ENCODE assay signal across 2 cellular contexts in the genomic region with DNA sequence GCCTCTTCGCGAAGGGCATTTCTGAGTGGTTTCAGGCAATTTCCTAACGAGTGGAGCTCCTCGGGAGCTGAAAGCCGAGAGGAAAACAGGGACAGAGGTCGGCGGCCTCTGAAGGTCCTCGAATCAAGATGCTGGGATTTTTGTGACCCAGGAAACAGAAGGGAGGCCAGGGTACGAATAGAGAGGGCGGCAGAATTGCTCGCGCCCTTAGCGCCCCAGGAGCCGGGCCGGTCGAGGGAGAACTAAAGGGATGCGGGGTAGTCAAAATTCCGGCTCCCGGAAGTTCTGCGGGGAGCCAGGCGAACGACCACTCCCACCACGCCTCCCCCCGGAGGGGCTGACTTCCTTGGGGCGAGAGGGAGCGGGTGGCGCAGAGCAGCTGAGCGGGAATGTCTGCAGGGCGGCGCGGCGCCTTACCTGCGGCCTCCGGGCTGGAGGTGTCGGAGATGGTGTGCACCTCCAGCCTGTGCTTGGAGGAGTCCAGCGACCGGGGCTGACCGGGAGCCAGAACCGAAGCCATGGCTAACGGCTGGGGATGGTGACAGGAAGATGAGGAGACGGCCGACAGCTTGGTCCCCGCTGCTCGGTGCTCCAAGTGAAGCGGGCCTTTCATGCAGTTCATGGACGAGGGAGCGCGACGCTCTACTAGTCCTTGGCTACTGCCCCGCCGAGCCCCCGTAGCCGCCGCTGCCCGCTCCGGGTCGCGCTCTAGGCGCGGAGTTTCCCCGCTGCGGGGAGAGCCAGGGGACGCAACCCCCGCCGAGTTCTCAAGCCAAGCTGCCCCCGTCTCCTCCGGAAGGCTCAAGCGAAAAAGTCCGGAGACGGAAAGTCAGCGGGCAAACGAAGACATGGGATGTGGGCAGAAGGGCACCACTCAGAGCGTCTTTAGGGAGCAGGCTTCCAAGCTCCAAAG.
TF ChIP-seq lines count a peak whose summit lies in the region.

No MANE protein-coding gene starts in this region.

TF ChIP-seq in liver, 16 proteins besides CTCF, POLR2A, EP300 and RAD21:
- TF ChIP-seq NR2F2 (IDR thresholded peaks at IDR 0.05) (no peak), YY1 (IDR thresholded peaks at IDR 0.05) (no peak), FOXA1 (IDR thresholded peaks at IDR 0.05) (no peak), ZBTB33 (IDR thresholded peaks at IDR 0.05) (no peak), SP1 (IDR thresholded peaks at IDR 0.05) (no peak), REST (IDR thresholded peaks at IDR 0.05) (no peak), EGR1 (IDR thresholded peaks at IDR 0.05; ENCODE audit: low read depth in 2 of 2) (no peak), FOXA2 (IDR thresholded peaks at IDR 0.05) (no peak), GABPA (IDR thresholded peaks at IDR 0.05 in 1 of 2, conservative IDR thresholded peaks at IDR 0.05 in 1 of 2) (no peak), ATF3 (IDR thresholded peaks at IDR 0.05) (no peak), HNF4A (conservative IDR thresholded peaks at IDR 0.05) (no peak), HNF4G (IDR thresholded peaks at IDR 0.05) (no peak), RXRA (IDR thresholded peaks at IDR 0.05) (no peak), TAF1 (conservative IDR thresholded peaks at IDR 0.05) (no peak), JUND (IDR thresholded peaks at IDR 0.05) (no peak)
- TF ChIP-seq, protein P1, sequence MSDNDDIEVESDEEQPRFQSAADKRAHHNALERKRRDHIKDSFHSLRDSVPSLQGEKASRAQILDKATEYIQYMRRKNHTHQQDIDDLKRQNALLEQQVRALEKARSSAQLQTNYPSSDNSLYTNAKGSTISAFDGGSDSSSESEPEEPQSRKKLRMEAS (IDR thresholded peaks at IDR 0.05): no peak

TF ChIP-seq in HepG2, 621 proteins besides CTCF, POLR2A, EP300 and RAD21 (continued from another document):
- TF ChIP-seq, protein P2, sequence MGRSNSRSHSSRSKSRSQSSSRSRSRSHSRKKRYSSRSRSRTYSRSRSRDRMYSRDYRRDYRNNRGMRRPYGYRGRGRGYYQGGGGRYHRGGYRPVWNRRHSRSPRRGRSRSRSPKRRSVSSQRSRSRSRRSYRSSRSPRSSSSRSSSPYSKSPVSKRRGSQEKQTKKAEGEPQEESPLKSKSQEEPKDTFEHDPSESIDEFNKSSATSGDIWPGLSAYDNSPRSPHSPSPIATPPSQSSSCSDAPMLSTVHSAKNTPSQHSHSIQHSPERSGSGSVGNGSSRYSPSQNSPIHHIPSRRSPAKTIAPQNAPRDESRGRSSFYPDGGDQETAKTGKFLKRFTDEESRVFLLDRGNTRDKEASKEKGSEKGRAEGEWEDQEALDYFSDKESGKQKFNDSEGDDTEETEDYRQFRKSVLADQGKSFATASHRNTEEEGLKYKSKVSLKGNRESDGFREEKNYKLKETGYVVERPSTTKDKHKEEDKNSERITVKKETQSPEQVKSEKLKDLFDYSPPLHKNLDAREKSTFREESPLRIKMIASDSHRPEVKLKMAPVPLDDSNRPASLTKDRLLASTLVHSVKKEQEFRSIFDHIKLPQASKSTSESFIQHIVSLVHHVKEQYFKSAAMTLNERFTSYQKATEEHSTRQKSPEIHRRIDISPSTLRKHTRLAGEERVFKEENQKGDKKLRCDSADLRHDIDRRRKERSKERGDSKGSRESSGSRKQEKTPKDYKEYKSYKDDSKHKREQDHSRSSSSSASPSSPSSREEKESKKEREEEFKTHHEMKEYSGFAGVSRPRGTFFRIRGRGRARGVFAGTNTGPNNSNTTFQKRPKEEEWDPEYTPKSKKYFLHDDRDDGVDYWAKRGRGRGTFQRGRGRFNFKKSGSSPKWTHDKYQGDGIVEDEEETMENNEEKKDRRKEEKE (IDR thresholded peaks at IDR 0.05): no peak
- TF ChIP-seq ZNF253 (CRISPR knock-in tag; IDR thresholded peaks at IDR 0.05; ENCODE audit: borderline replicate concordance) (no peak), ZNF136 (CRISPR knock-in tag; IDR thresholded peaks at IDR 0.05; ENCODE audit: low read depth) (no peak), NFE2L2 (IDR thresholded peaks at IDR 0.05; ENCODE audit: low read length) (no peak), FOXA1 (IDR thresholded peaks at IDR 0.05) (no peak), FOXA1 (CRISPR knock-in tag; IDR thresholded peaks at IDR 0.05) (no peak), NRL (CRISPR knock-in tag; IDR thresholded peaks at IDR 0.05; ENCODE audit: borderline replicate concordance) (no peak), HMG20A (CRISPR knock-in tag; IDR thresholded peaks at IDR 0.05; ENCODE audit: borderline replicate concordance) (no peak), ETV6 (CRISPR knock-in tag; conservative IDR thresholded peaks at IDR 0.05) (no peak), ZKSCAN5 (CRISPR knock-in tag; IDR thresholded peaks at IDR 0.05) (no peak), ZNF572 (CRISPR knock-in tag; IDR thresholded peaks at IDR 0.05) (no peak), STAG1 (CRISPR knock-in tag; IDR thresholded peaks at IDR 0.05) (no peak), MTF2 (CRISPR knock-in tag; IDR thresholded peaks at IDR 0.05; ENCODE audit: borderline replicate concordance) (no peak), ZNF24 (IDR thresholded peaks at IDR 0.05) (no peak), HDAC6 (IDR thresholded peaks at IDR 0.05; ENCODE audit: low read depth, low read length) (no peak)
- TF ChIP-seq, protein P3, sequence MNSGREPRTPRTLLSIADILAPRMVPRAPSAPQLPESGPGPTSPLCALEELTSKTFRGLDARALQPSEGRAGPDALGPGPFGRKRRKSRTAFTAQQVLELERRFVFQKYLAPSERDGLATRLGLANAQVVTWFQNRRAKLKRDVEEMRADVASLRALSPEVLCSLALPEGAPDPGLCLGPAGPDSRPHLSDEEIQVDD (CRISPR knock-in tag; IDR thresholded peaks at IDR 0.05; ENCODE audit: borderline replicate concordance): no peak
- TF ChIP-seq, protein P4, sequence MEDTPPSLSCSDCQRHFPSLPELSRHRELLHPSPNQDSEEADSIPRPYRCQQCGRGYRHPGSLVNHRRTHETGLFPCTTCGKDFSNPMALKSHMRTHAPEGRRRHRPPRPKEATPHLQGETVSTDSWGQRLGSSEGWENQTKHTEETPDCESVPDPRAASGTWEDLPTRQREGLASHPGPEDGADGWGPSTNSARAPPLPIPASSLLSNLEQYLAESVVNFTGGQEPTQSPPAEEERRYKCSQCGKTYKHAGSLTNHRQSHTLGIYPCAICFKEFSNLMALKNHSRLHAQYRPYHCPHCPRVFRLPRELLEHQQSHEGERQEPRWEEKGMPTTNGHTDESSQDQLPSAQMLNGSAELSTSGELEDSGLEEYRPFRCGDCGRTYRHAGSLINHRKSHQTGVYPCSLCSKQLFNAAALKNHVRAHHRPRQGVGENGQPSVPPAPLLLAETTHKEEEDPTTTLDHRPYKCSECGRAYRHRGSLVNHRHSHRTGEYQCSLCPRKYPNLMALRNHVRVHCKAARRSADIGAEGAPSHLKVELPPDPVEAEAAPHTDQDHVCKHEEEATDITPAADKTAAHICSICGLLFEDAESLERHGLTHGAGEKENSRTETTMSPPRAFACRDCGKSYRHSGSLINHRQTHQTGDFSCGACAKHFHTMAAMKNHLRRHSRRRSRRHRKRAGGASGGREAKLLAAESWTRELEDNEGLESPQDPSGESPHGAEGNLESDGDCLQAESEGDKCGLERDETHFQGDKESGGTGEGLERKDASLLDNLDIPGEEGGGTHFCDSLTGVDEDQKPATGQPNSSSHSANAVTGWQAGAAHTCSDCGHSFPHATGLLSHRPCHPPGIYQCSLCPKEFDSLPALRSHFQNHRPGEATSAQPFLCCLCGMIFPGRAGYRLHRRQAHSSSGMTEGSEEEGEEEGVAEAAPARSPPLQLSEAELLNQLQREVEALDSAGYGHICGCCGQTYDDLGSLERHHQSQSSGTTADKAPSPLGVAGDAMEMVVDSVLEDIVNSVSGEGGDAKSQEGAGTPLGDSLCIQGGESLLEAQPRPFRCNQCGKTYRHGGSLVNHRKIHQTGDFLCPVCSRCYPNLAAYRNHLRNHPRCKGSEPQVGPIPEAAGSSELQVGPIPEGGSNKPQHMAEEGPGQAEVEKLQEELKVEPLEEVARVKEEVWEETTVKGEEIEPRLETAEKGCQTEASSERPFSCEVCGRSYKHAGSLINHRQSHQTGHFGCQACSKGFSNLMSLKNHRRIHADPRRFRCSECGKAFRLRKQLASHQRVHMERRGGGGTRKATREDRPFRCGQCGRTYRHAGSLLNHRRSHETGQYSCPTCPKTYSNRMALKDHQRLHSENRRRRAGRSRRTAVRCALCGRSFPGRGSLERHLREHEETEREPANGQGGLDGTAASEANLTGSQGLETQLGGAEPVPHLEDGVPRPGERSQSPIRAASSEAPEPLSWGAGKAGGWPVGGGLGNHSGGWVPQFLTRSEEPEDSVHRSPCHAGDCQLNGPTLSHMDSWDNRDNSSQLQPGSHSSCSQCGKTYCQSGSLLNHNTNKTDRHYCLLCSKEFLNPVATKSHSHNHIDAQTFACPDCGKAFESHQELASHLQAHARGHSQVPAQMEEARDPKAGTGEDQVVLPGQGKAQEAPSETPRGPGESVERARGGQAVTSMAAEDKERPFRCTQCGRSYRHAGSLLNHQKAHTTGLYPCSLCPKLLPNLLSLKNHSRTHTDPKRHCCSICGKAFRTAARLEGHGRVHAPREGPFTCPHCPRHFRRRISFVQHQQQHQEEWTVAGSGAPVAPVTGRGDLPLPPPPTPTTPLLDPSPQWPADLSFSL (CRISPR knock-in tag; IDR thresholded peaks at IDR 0.05): no peak
- TF ChIP-seq, protein P5, sequence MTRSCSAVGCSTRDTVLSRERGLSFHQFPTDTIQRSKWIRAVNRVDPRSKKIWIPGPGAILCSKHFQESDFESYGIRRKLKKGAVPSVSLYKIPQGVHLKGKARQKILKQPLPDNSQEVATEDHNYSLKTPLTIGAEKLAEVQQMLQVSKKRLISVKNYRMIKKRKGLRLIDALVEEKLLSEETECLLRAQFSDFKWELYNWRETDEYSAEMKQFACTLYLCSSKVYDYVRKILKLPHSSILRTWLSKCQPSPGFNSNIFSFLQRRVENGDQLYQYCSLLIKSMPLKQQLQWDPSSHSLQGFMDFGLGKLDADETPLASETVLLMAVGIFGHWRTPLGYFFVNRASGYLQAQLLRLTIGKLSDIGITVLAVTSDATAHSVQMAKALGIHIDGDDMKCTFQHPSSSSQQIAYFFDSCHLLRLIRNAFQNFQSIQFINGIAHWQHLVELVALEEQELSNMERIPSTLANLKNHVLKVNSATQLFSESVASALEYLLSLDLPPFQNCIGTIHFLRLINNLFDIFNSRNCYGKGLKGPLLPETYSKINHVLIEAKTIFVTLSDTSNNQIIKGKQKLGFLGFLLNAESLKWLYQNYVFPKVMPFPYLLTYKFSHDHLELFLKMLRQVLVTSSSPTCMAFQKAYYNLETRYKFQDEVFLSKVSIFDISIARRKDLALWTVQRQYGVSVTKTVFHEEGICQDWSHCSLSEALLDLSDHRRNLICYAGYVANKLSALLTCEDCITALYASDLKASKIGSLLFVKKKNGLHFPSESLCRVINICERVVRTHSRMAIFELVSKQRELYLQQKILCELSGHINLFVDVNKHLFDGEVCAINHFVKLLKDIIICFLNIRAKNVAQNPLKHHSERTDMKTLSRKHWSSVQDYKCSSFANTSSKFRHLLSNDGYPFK (CRISPR knock-in tag; IDR thresholded peaks at IDR 0.05; ENCODE audit: borderline replicate concordance): no peak
